In genomic region chr10:91043173-91043910, GRCh38 we compare ENCODE assay signal across 8 cellular contexts.
A peak's percentile ranks its signal among the peaks of the same experiment; 100 is the strongest.
DNase-seq lines count a peak whose midpoint lies in the region; ATAC-seq and TF ChIP-seq lines count a peak whose summit lies in the region.

No MANE protein-coding gene starts in this region.

- no peaks in the 10 kb centered on the region for H3K9me2 ChIP-seq in PC-3 (replicated peaks; ENCODE audit: low read length)

- H3K4me2 ChIP-seq in PC-3 (ENCODE audit: low read length), result no peak overlapping the region

- ATAC-seq in PC-3, result peak; percentile 69

- no peaks in the 10 kb centered on the region for H3F3A ChIP-seq in PC-3 (ENCODE audit: low read length, unreplicated experiment)

- TF ChIP-seq CTCF in PC-3 (conservative IDR thresholded peaks at IDR 0.05; ENCODE audit: low read depth, low read length) (peak; percentile 55), fibroblast of villous mesenchyme (IDR thresholded peaks at IDR 0.05; ENCODE audit: insufficient read depth, low read depth, low read length) (peak; percentile 59), spleen (IDR thresholded peaks at IDR 0.05 in 8 of 11, conservative IDR thresholded peaks at IDR 0.05 in 3 of 11) (peak in 7 of 11 experiments; percentile 29 to 46 (median 35))

- CTCF ChIA-PET in PC-3 (lab: Charles Lee), result interaction anchor here (0.6 kb wide), 2 partner anchors 12 to 14 kb away, joined by 3 to 4 read pairs; no protein-coding TSS in a partner anchor

- POLR2A ChIA-PET in PC-3 (lab: Charles Lee; ENCODE audit: unreplicated experiment), result no interaction called here

- no peak for TF ChIP-seq POLR2A in spleen (IDR thresholded peaks at IDR 0.05)

- no peak overlapping the region for H3K4me3 ChIP-seq in PC-3 (ENCODE audit: low read length)
- no peak overlapping the region for H3K4me3 ChIP-seq in fibroblast of villous mesenchyme (ENCODE audit: low read depth, low read length)
- no peak overlapping the region for H3K4me3 ChIP-seq in spleen

- no peak overlapping the region for H2AFZ ChIP-seq in PC-3 (ENCODE audit: low read length)

- no TSS peak for BruUV-seq in PC-3 (replicated peaks; lab: Mats Ljungman, UMichigan)

- H3K9ac ChIP-seq in PC-3 (ENCODE audit: low read length), result no peak overlapping the region

- H3K27me3 ChIP-seq in PC-3 (ENCODE audit: low read length) (no peaks in the 10 kb centered on the region), spleen (replicated peaks in 1 of 7) (no peaks in the 10 kb centered on the region)

- no peaks in the 10 kb centered on the region for H3K4me1 ChIP-seq in PC-3 (ENCODE audit: insufficient read depth, low read length)
- no peaks in the 10 kb centered on the region for H3K4me1 ChIP-seq in spleen

- H3K27ac ChIP-seq in PC-3 (ENCODE audit: low read length) (no peak overlapping the region), spleen (no peak overlapping the region)

- no peaks in the 10 kb centered on the region for H4K20me1 ChIP-seq in PC-3 (ENCODE audit: low read length)

- intact Hi-C loops in PC-3 (cut with micrococcal nuclease), result loop anchor here (1.0 kb wide), 1 partner anchor 208 kb away; no protein-coding TSS in a partner anchor
- intact Hi-C loops in spleen (cut with DNase I; ENCODE audit: low total_unique reads), result no loop called here

- H3K9me3 ChIP-seq in PC-3 (ENCODE audit: low read length) (no peaks in the 10 kb centered on the region), spleen (no peaks in the 10 kb centered on the region)

- DNase-seq in NCI-H2081 (lab: John Stamatoyannopoulos, UW) (peak; percentile 5 to 10), NCI-H2081 treated with DMSO at 0.1 percent for 48 hours (lab: John Stamatoyannopoulos, UW) (no peak), PC-3 (peak; percentile 46), fibroblast of villous mesenchyme (ENCODE audit: low read depth) (peak; percentile 42), spleen (no peak), islet precursor cell (no peak)
- DNase-seq in activated naive CD4-positive, alpha-beta T cell treated with anti-CD3 and anti-CD28 coated beads, Interleukin-2, amount 50 U/mL, for 16 hours, result no peak
- no peak for DNase-seq in activated effector memory CD4-positive, alpha-beta T cell treated with anti-CD3 and anti-CD28 coated beads, Interleukin-2, amount 50 U/mL, for 16 hours

- H3K79me2 ChIP-seq in PC-3 (ENCODE audit: low read length), result no peaks in the 10 kb centered on the region

- 58 to 73% (median 68%) methylated on average over 8 of the region's 8 CpGs for WGBS in spleen, 5 donors

- H3K36me3 ChIP-seq in PC-3 (ENCODE audit: low read depth, low read length) (no peaks in the 10 kb centered on the region), spleen (no peaks in the 10 kb centered on the region)

Comparison
In these comparisons a context has a peak if more than half of its experiments do, and no peak if none do; other contexts are left out.
1. DNase-seq: peak in NCI-H2081 (2 of 2), PC-3 (single experiment) and fibroblast of villous mesenchyme (single experiment); none in NCI-H2081 treated with DMSO at 0.1 percent for 48 hours (single experiment), spleen (single experiment), islet precursor cell (single experiment), activated naive CD4-positive, alpha-beta T cell treated with anti-CD3 and anti-CD28 coated beads, Interleukin-2, amount 50 U/mL, for 16 hours (single experiment) and activated effector memory CD4-positive, alpha-beta T cell treated with anti-CD3 and anti-CD28 coated beads, Interleukin-2, amount 50 U/mL, for 16 hours (single experiment).
2. Peak in every context shown above with its lines, with median percentiles within 50 percentile points of each other: CTCF ChIP-seq.